ENCODE assay signal across 13 cellular contexts in genomic region chr12:85423947-85424346, GRCh38.
DNase-seq lines count a peak whose midpoint lies in the region; ATAC-seq and TF ChIP-seq lines count a peak whose summit lies in the region.
"Had no signal": no experiment of that assay in that cellular context is flagged by ENCODE, and none has a peak within 500 bp of the region (broad histone marks: within the 10 kb centered on the region; RNA-seq: fewer than 3 reads in every experiment).

No MANE protein-coding gene starts in this region.

- H3K4me3 ChIP-seq in mesendoderm (ENCODE audit: low read length), result no peak overlapping the region
- H3K4me3 ChIP-seq: coronary artery, smooth muscle cell, vagina had no signal

- H2BK15ac ChIP-seq in mesendoderm (replicated peaks; ENCODE audit: low read depth), result peak overlapping the region; percentile 74

- H3K27me3 ChIP-seq in mesendoderm (ENCODE audit: insufficient read depth, low read length, poor library complexity), result no peaks in the 10 kb centered on the region
- H3K27me3 ChIP-seq: vagina had no signal

- peak overlapping the region; percentile 40 for H3K56ac ChIP-seq in mesendoderm (ENCODE audit: low read length)

- DNase-seq in mesendoderm (no peak), hippocampal formation (lab: John Stamatoyannopoulos, UW) (no peak), KG1 (lab: John Stamatoyannopoulos, UW) (no peak), omental fat pad (ENCODE audit: low spot score) (no peak)
- DNase-seq: kidney; NCI-H1436 treated with DMSO at 0.1 percent for 48 hours; NK-92 treated with Interleukin-12 subunit alpha and Interleukin-12 subunit beta, amount 100 ng/mL, for 24 hours had no signal

- H3K4ac ChIP-seq in mesendoderm (ENCODE audit: low read depth, low read length), result no peak overlapping the region

- H3K4me1 ChIP-seq in mesendoderm (ENCODE audit: control insufficient read depth, low read depth, low read length), result no peaks in the 10 kb centered on the region
- H3K4me1 ChIP-seq: vagina had no signal

- no peaks in the 10 kb centered on the region for H3K79me1 ChIP-seq in mesendoderm (ENCODE audit: low read length)

- WGBS in mesendoderm (ENCODE audit: extremely low coverage, insufficient coverage, low lambda C conversion rate), result no CpG with 5 or more reads among the region's 3 CpGs

- no peak overlapping the region for H2AK5ac ChIP-seq in mesendoderm (ENCODE audit: low read length)

- no peaks in the 10 kb centered on the region for H3K79me2 ChIP-seq in mesendoderm (ENCODE audit: control insufficient read depth, insufficient read depth, low read length)

- no peaks in the 10 kb centered on the region for H3K36me3 ChIP-seq in mesendoderm (ENCODE audit: control insufficient read depth, insufficient read depth, low read length)
- H3K36me3 ChIP-seq: vagina had no signal

- ATAC-seq in GM19035 (IDR thresholded peaks at IDR 0.05; ENCODE audit: unreplicated experiment) (peak; percentile 42), GM21825 (IDR thresholded peaks at IDR 0.05; ENCODE audit: unreplicated experiment) (peak; percentile 70), HG03159 (IDR thresholded peaks at IDR 0.05; ENCODE audit: unreplicated experiment) (peak; percentile 57), omental fat pad (ENCODE audit: low FRiP score) (no peak)

- no peak overlapping the region for H3K18ac ChIP-seq in mesendoderm (ENCODE audit: low read length)

- no peak for TF ChIP-seq CTCF in omental fat pad (IDR thresholded peaks at IDR 0.05)

- no peak overlapping the region for H2BK120ac ChIP-seq in mesendoderm (ENCODE audit: low read depth, low read length)

- no peak overlapping the region for H3K9ac ChIP-seq in mesendoderm (ENCODE audit: low read length)

- H2BK5ac ChIP-seq in mesendoderm (ENCODE audit: low read length), result no peak overlapping the region

- H3K4me2 ChIP-seq in mesendoderm (ENCODE audit: low read length), result no peak overlapping the region
- H3K4me2 ChIP-seq: smooth muscle cell had no signal

- no peak overlapping the region for H4K8ac ChIP-seq in mesendoderm (ENCODE audit: low read depth, low read length)

- H4K5ac ChIP-seq in mesendoderm (ENCODE audit: low read length), result no peak overlapping the region

- H3K27ac ChIP-seq in mesendoderm (ENCODE audit: low read depth, low read length), result no peak overlapping the region
- H3K27ac ChIP-seq: coronary artery, vagina had no signal

- H3K23ac ChIP-seq in mesendoderm (ENCODE audit: low read length), result no peak overlapping the region
